8 cellular contexts compared by ENCODE assay signal in genomic region chr2:241102239-241102803, GRCh38. TPM values are rescaled to one million over a fixed set of nuclear protein-coding genes. Genes with fewer than 3 reads are reported as not detected.
DNase-seq lines count a peak whose midpoint lies in the region; ATAC-seq and TF ChIP-seq lines count a peak whose summit lies in the region.

TSS of gene MTERF4 (minus strand) at chr2:241102287. CDS start at chr2:241102273, 14 bp downstream.

- H3K36me3 ChIP-seq in BE2C, result peaks cover 16% of the 10 kb centered on the region

- TF ChIP-seq CTCF in BE2C (IDR thresholded peaks at IDR 0.05; ENCODE audit: low read depth, low read length), result no peak

- H3K4me1 ChIP-seq in BE2C, result no peaks in the 10 kb centered on the region

- peak; percentile 95 for TF ChIP-seq POLR2A in GM19193 (IDR thresholded peaks at IDR 0.05; ENCODE audit: extremely low read depth, insufficient read depth, insufficient read length)

- H3K9me3 ChIP-seq in BE2C, result no peaks in the 10 kb centered on the region

- no peaks in the 10 kb centered on the region for H3K27me3 ChIP-seq in BE2C

- H3K4me3 ChIP-seq in BE2C (ENCODE audit: low read depth, low read length), result peak within 1 kb of the TSS; percentile 84

- ATAC-seq in HG03439 (IDR thresholded peaks at IDR 0.05; ENCODE audit: unreplicated experiment) (peak; percentile 77), left lobe of liver (peak; percentile 96)

- DNase-seq in BE2C (peak; percentile 91), NCI-H510A treated with DMSO at 0.1 percent for 48 hours (lab: John Stamatoyannopoulos, UW) (peak; percentile 82), dedifferentiated amniotic fluid mesenchymal stem cell (ENCODE audit: extremely low spot score) (peak; percentile 70), left lobe of liver (ENCODE audit: low spot score) (peak; percentile 92)
- peak; percentile 84 to 85 for DNase-seq in activated CD4-positive, alpha-beta T cell treated with anti-CD3 and anti-CD28 coated beads, Interleukin-2, amount 50 U/mL, for 24 hours (ENCODE audit: low read depth in 1 of 2, low spot score in 1 of 2)
- peak; percentile 81 for DNase-seq in stimulated activated CD4-positive, alpha-beta T cell treated with anti-CD3 and anti-CD28 coated beads, Interleukin-2, amount 100 ng/mL, for 4 hours (ENCODE audit: low read depth)

RNA-seq across cellular contexts. Expression of gene MTERF4, which starts in this region (rescaled TPM):
- polyA plus RNA-seq in BE2C (2012; ENCODE audit: insufficient read depth, insufficient read length, low read depth), result 117 TPM
- 15.4 TPM for total RNA-seq in left lobe of liver

Comparison
In these comparisons a context has a peak if more than half of its experiments do, and no peak if none do; other contexts are left out.
1. Peak in every context shown above with its lines: DNase-seq, ATAC-seq and H3K4me3 ChIP-seq.